Comparison of ENCODE assay signal across 8 cellular contexts in the genomic region with DNA sequence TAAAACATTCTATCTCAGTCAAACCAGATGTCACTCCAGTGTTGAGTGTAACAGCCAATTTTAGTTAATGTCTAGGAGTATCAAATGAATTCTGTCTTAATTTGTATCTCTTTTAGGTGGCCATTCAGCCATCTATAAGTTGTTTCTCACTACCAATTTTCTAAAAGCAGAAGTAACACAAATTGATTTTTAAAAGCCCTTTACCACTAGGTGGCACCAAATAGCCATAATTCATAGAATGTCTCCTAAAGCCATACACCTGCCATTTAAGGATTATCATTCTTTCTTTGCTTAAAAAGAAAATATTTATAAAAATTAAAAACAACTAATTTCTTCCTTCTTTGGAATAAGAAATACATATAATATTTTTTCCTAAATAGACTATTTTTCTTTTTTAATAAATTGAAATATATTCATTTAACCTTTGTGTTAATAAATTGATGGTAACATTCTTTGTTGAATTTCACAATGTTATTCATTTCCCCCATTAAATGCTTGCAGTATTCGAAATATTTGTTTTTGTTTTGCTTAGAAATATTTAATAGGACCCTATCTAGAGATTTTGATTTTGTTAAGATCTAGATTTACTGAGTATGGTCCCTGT.
A peak's percentile ranks its signal among the peaks of the same experiment; 100 is the strongest.
DNase-seq lines count a peak whose midpoint lies in the region; ATAC-seq and TF ChIP-seq lines count a peak whose summit lies in the region.

No MANE protein-coding gene starts in this region.

- in situ Hi-C loops in GM13977 (cut with MboI; ENCODE audit: low pct_unique_long_range_greater_than_20kb, low sequenced_read_pairs, unreplicated experiment): no loop called here

- intact Hi-C loops in Right ventricle myocardium superior (cut with DNase I): no loop called here

- TF ChIP-seq CTCF in AG10803 (conservative IDR thresholded peaks at IDR 0.05; ENCODE audit: low read length) (peak; percentile 68), GM13977 (IDR thresholded peaks at IDR 0.05; ENCODE audit: extremely low read depth, insufficient read depth, missing control alignments) (peak; percentile 65), foreskin fibroblast (IDR thresholded peaks at IDR 0.05; ENCODE audit: low read depth, low read length) (peak; percentile 42), retinal pigment epithelial cell (conservative IDR thresholded peaks at IDR 0.05; ENCODE audit: low read depth, low read length) (peak; percentile 55)

- DNase-seq in AG10803 (ENCODE audit: low read depth) (peak; percentile 50), GM13977 (ENCODE audit: low spot score) (peak; percentile 25), NCI-H1436 treated with DMSO at 0.1 percent for 48 hours (lab: John Stamatoyannopoulos, UW) (peak; percentile 2), T-helper 1 cell (peak in 3 of 5 donors; percentile 21 to 38 (median 32)), foreskin fibroblast (peak; percentile 27 to 77), retinal pigment epithelial cell (ENCODE audit: low read depth) (no peak), Right ventricle myocardium superior (no peak)

- ATAC-seq in HG02938 (IDR thresholded peaks at IDR 0.05; ENCODE audit: unreplicated experiment): peak; percentile 82
- ATAC-seq in Right ventricle myocardium superior (ENCODE audit: poor library complexity): no peak

- no peak overlapping the region for H3K4me3 ChIP-seq in AG10803 (ENCODE audit: low read length)
- no peak overlapping the region for H3K4me3 ChIP-seq in foreskin fibroblast (ENCODE audit: low read depth in 1 of 2, low read length in 2 of 2)
- no peak overlapping the region for H3K4me3 ChIP-seq in retinal pigment epithelial cell (ENCODE audit: low read length)

Comparison
In these comparisons a context has a peak if more than half of its experiments do, and no peak if none do; other contexts are left out.
1. DNase-seq: peak in AG10803 (single experiment), GM13977 (single experiment), NCI-H1436 treated with DMSO at 0.1 percent for 48 hours (single experiment), T-helper 1 cell (3 of 5) and foreskin fibroblast (2 of 2); none in retinal pigment epithelial cell (single experiment) and Right ventricle myocardium superior (single experiment).
2. Peak in every context shown above with its lines, with median percentiles within 50 percentile points of each other: CTCF ChIP-seq.